Comparison of ENCODE assay signal across 13 cellular contexts in genomic region chr6:140979642-140980091, GRCh38.
DNase-seq lines count a peak whose midpoint lies in the region; ATAC-seq and TF ChIP-seq lines count a peak whose summit lies in the region.
"Had no signal": no experiment of that assay in that cellular context is flagged by ENCODE, and none has a peak within 500 bp of the region (broad histone marks: within the 10 kb centered on the region; RNA-seq: fewer than 3 reads in every experiment).

No MANE protein-coding gene starts in this region.

- TF ChIP-seq POLR2A in tibial nerve (IDR thresholded peaks at IDR 0.05) = no peak

- H3K27ac ChIP-seq in lung (ENCODE audit: low read depth in 1 of 2, low read length in 1 of 2) = peak overlapping the region in 1 of 2 donors; percentile 56
- H3K27ac ChIP-seq in tibial nerve = peak overlapping the region in 2 of 4 donors; percentile 21 to 81
- H3K27ac ChIP-seq: colonic mucosa had no signal

- 35 to 48% methylated on average over 4 of the region's 4 CpGs for WGBS in lung, 2 donors
- 40 to 50% methylated on average over 4 of the region's 4 CpGs for whole genome bisulfite sequencing in tibial nerve, 2 donors

- H3K4me3 ChIP-seq in epithelial cell of proximal tubule (ENCODE audit: low read depth, low read length) (no peak overlapping the region), lung (no peak overlapping the region), tibial nerve (no peak overlapping the region)
- H3K4me3 ChIP-seq: colonic mucosa, K562, stomach had no signal

- peak in 1 of 2 donors; percentile 78 for TF ChIP-seq EP300 in tibial nerve (IDR thresholded peaks at IDR 0.05)

- H3K36me3 ChIP-seq in lung (ENCODE audit: control insufficient read depth in 2 of 2, insufficient read depth in 2 of 2, low read length in 2 of 2) (no peaks in the 10 kb centered on the region), tibial nerve (no peaks in the 10 kb centered on the region)
- H3K36me3 ChIP-seq: colonic mucosa, stomach had no signal

- no peak for TF ChIP-seq CTCF in epithelial cell of proximal tubule (conservative IDR thresholded peaks at IDR 0.05; ENCODE audit: low read depth, low read length)
- no peak for TF ChIP-seq CTCF in lung (IDR thresholded peaks at IDR 0.05; ENCODE audit: control extremely low read depth, extremely low read depth)
- no peak for TF ChIP-seq CTCF in tibial nerve (IDR thresholded peaks at IDR 0.05)

- no peaks in the 10 kb centered on the region for H3K27me3 ChIP-seq in lung (ENCODE audit: control insufficient read depth, insufficient read depth)
- H3K27me3 ChIP-seq in tibial nerve = no peaks in the 10 kb centered on the region
- H3K27me3 ChIP-seq: colonic mucosa, stomach had no signal

- DNase-seq in M059J (ENCODE audit: low read depth) = peak; percentile 94
- DNase-seq in epithelial cell of proximal tubule (ENCODE audit: low read depth) = peak; percentile 98
- DNase-seq in lung (ENCODE audit: low spot score) = peak; percentile 30
- peak; percentile 14 to 64 for DNase-seq in tibial nerve (ENCODE audit: low spot score in 2 of 2)
- DNase-seq in central memory CD4-positive, alpha-beta T cell = no peak
- DNase-seq: colonic mucosa, GDM1, NCI-H510A treated with DMSO at 0.1 percent for 48 hours, stomach had no signal

- H3K4me1 ChIP-seq in lung (ENCODE audit: control insufficient read depth in 2 of 2, insufficient read depth in 2 of 2, low read length in 2 of 2) (peaks cover 0 to 9% of the 10 kb centered on the region in 2 donors), tibial nerve (peaks cover 0 to 31% (median 2%) of the 10 kb centered on the region in 4 donors)
- H3K4me1 ChIP-seq: colonic mucosa had no signal

- peak; percentile 62 for ATAC-seq in lung (ENCODE audit: insufficient read depth, low FRiP score)
- no peak for ATAC-seq in HG02588 (IDR thresholded peaks at IDR 0.05; ENCODE audit: unreplicated experiment)
- no peak for ATAC-seq in GM18907 (IDR thresholded peaks at IDR 0.05; ENCODE audit: unreplicated experiment)
- no peak for ATAC-seq in HG03520 (IDR thresholded peaks at IDR 0.05; ENCODE audit: unreplicated experiment)
- ATAC-seq: K562 had no signal

- H3K9me3 ChIP-seq in lung (ENCODE audit: control insufficient read depth in 2 of 2, insufficient read depth in 1 of 2, low read length in 1 of 2) (no peaks in the 10 kb centered on the region), tibial nerve (no peaks in the 10 kb centered on the region)
- H3K9me3 ChIP-seq: colonic mucosa, stomach had no signal
